ENCODE assay signal across 1 cellular context in the genomic region with DNA sequence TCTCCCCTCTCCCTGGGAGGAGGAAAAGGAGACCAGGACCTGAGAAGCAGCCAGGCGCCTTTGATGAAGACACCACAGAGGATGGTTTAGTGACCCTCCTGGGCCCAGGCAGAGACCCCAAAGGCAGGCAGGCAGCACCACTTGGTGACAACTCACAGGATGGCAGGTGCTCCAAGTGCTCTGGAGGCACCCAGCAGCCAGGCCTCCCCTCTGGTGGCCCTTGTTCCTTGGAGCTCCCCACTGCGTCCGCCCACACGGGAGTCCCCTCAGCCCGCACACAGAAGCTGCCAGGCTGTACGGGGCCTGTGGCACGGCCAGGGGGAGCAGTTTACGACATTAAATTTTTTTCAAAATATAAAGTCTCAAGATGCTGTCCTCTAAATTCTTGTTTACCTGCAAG.
TF ChIP-seq lines count a peak whose summit lies in the region.

No MANE protein-coding gene starts in this region.

TF ChIP-seq in GM23338, 12 proteins besides CTCF, POLR2A, EP300 and RAD21 (continued from another document):
- TF ChIP-seq ZNF462 (CRISPR knock-in tag; IDR thresholded peaks at IDR 0.05), result no peak
